In the genomic region with DNA sequence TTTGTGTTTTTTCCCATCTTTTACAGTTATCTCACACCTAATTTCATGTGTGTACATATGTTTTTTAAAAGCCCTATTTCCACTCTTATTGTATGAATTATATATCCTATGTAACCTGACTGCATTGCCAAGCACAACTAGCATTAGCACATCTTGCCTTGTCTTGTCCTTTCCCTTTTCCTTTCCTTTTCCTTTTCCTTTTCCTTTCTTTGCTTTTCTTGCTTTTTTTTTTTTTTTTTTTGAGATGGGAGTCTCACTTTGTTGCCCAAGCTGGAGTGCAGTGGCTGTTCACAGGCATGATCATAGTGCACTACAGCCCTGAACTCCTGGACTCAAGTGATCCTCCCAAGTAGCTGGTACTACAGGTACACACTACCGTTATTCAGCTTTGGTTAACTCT, we compare ENCODE assay signal across 22 cellular contexts.
"Had no signal": no experiment of that assay in that cellular context is flagged by ENCODE, and none has a peak within 500 bp of the region (broad histone marks: within the 10 kb centered on the region; RNA-seq: fewer than 3 reads in every experiment).

No MANE protein-coding gene starts in this region.

- ATAC-seq: effector memory CD8-positive, alpha-beta T cell; esophagus mucosa; gastrocnemius medialis; heart right ventricle; left cardiac atrium; left lung; left ventricle myocardium superior; lower lobe of right lung; naive thymus-derived CD4-positive, alpha-beta T cell had no signal

- H3K9me3 Mint-ChIP-seq: dendritic cell treated with granulocyte-macrophage colony-stimulating factor and Interleukin-4, amounts not matched to agents 40 ng/mL and 50 ng/mL, for 4 days; effector memory CD8-positive, alpha-beta T cell; endodermal cell; memory B cell; naive thymus-derived CD4-positive, alpha-beta T cell had no signal

- H3K27me3 Mint-ChIP-seq: dendritic cell treated with granulocyte-macrophage colony-stimulating factor and Interleukin-4, amounts not matched to agents 40 ng/mL and 50 ng/mL, for 4 days; effector memory CD8-positive, alpha-beta T cell; memory B cell; naive thymus-derived CD4-positive, alpha-beta T cell had no signal

- DNase-seq: colonic mucosa; cortex of kidney; effector CD8-positive, alpha-beta T cell; effector memory CD8-positive, alpha-beta T cell; endodermal cell; esophagus squamous epithelium; foreskin melanocyte; gastrocnemius medialis; glutamatergic neuron; head of caudate nucleus; heart right ventricle; hippocampal formation; left cardiac atrium; left lung; left ventricle myocardium superior; lower lobe of right lung; mesendoderm; midbrain; naive thymus-derived CD4-positive, alpha-beta T cell had no signal

- H3K4me1 Mint-ChIP-seq: memory B cell had no signal

- H3K4me3 Mint-ChIP-seq: dendritic cell treated with granulocyte-macrophage colony-stimulating factor and Interleukin-4, amounts not matched to agents 40 ng/mL and 50 ng/mL, for 4 days; effector memory CD8-positive, alpha-beta T cell; endodermal cell; memory B cell; naive thymus-derived CD4-positive, alpha-beta T cell had no signal

- H3K27ac Mint-ChIP-seq: dendritic cell treated with granulocyte-macrophage colony-stimulating factor and Interleukin-4, amounts not matched to agents 40 ng/mL and 50 ng/mL, for 4 days; effector memory CD8-positive, alpha-beta T cell; endodermal cell; memory B cell; naive thymus-derived CD4-positive, alpha-beta T cell had no signal
